8 cellular contexts compared by ENCODE assay signal in the genomic region with DNA sequence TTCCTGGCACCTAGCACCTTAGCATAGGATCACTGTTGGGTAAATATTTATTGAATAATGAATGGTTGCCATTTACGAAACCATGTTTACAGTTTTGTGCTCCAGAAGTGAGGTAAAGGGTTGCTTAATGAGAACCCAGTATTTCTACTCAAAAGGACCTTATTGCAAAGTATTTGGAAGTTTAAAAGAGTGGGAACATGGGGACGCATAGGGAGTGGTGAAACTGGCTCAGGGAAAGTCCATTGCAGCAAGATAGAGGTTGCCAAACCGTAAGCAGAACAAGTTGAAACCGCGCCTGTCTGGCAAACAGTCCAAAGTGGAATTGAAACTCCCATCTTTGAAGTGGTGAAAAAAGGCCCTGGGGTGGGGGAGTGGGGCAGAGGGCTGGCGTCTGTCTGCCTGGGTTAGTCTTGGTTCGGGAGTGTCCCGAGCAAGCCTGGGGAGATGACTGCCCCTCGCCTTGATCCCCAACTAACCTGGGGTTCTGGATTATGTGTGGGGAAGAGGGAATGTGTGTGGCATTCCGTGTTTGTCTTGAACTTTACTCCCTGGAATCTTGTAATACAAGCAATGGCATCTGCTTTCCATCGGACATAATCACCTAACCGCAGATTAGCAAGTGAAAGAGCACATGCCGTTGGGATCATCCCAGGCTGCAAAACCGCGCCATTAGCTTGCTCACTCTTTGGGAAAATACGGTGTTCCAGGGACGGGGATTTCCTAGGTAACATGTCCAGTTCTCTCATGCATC. TPM values are rescaled to one million over a fixed set of nuclear protein-coding genes. Genes with fewer than 3 reads are reported as not detected.
DNase-seq lines count a peak whose midpoint lies in the region; ATAC-seq, FAIRE-seq and TF ChIP-seq lines count a peak whose summit lies in the region.

No MANE protein-coding gene starts in this region.

- H3K27me3 Mint-ChIP-seq in activated T-helper 1 cell treated with anti-CD3 and anti-CD28 coated beads, Interleukin-12 subunit alpha, Interleukin-12 subunit beta, Interleukin-2, Interleukin-4 antibody, amounts not matched to agents 30 ng/mL and 10 ng/mL and 1 ng/mL, durations not matched to agents 14 hours and 24 hours and 36 hours (ENCODE audit: insufficient read depth), result peaks cover 11% of the 10 kb centered on the region

- ATAC-seq in HG02759 (IDR thresholded peaks at IDR 0.05; ENCODE audit: unreplicated experiment), result peak; percentile 54

- H3K27ac Mint-ChIP-seq in activated T-helper 1 cell treated with anti-CD3 and anti-CD28 coated beads, Interleukin-12 subunit alpha, Interleukin-12 subunit beta, Interleukin-2, Interleukin-4 antibody, amounts not matched to agents 30 ng/mL and 10 ng/mL and 1 ng/mL, durations not matched to agents 14 hours and 24 hours and 36 hours, result no peak overlapping the region

- CTCF ChIA-PET in BJ (lab: Yijun Ruan, JAX), result interaction anchor here (1.3 to 1.9 kb wide), 3 partner anchors 9 to 39 kb away, joined by 4 to 8 read pairs (median 5); no protein-coding TSS in a partner anchor

- H3K4me1 ChIP-seq in adrenal gland (replicated peaks in 1 of 2) (peaks cover 26 to 52% of the 10 kb centered on the region in 2 donors), kidney (ENCODE audit: control insufficient read depth in 1 of 2, insufficient read depth in 1 of 2, low read depth in 1 of 2, low read length in 2 of 2) (peaks cover 44 to 47% of the 10 kb centered on the region in 2 donors)

- H3K36me3 Mint-ChIP-seq in activated T-helper 1 cell treated with anti-CD3 and anti-CD28 coated beads, Interleukin-12 subunit alpha, Interleukin-12 subunit beta, Interleukin-2, Interleukin-4 antibody, amounts not matched to agents 30 ng/mL and 10 ng/mL and 1 ng/mL, durations not matched to agents 14 hours and 24 hours and 36 hours (ENCODE audit: low read depth), result no peaks in the 10 kb centered on the region

- WGBS in adrenal gland, 4 donors, result 63 to 78% (median 70%) methylated on average over 17 of the region's 17 CpGs

- FAIRE-seq in kidney (lab: Jason Lieb, UNC), result no peak

- intact Hi-C loops in adrenal gland (cut with DNase I) (no loop called here), kidney (cut with DNase I) (no loop called here)
- intact Hi-C loops in activated T-helper 1 cell treated with anti-CD3 and anti-CD28 coated beads, Interleukin-12 subunit alpha, Interleukin-12 subunit beta, Interleukin-2, Interleukin-4 antibody, amounts not matched to agents 30 ng/mL and 10 ng/mL and 1 ng/mL, durations not matched to agents 14 hours and 24 hours and 36 hours (cut with micrococcal nuclease), result no loop called here

- DNase-seq in BJ (ENCODE audit: low read depth) (peak; percentile 67), adrenal gland (peak in 5 of 7 donors; percentile 40 to 75 (median 49)), kidney (peak; percentile 75), substantia nigra (lab: John Stamatoyannopoulos, UW) (peak in 31 of 49 donors; percentile 5 to 62 (median 26)), NCI-H1930 (lab: John Stamatoyannopoulos, UW) (no peak), erythroblast (lab: John Stamatoyannopoulos, UW) (no peak)
- no peak for DNase-seq in activated T-helper 1 cell treated with anti-CD3 and anti-CD28 coated beads, Interleukin-12 subunit alpha, Interleukin-12 subunit beta, Interleukin-2, Interleukin-4 antibody, amounts not matched to agents 30 ng/mL and 10 ng/mL and 1 ng/mL, durations not matched to agents 14 hours and 24 hours and 36 hours (ENCODE audit: low spot score)

- H3K27ac ChIP-seq in adrenal gland (peak overlapping the region in 3 of 5 donors; percentile 79 to 87 (median 87)), kidney (ENCODE audit: low read depth in 2 of 2, low read length in 2 of 2) (peak overlapping the region; percentile 93 to 96), substantia nigra (ENCODE audit: low read depth, low read length, poor library complexity, severe bottlenecking) (peak overlapping the region; percentile 78)

- no peaks in the 10 kb centered on the region for H3K36me3 ChIP-seq in BJ (ENCODE audit: control insufficient read depth, insufficient read depth, low read length)
- no peaks in the 10 kb centered on the region for H3K36me3 ChIP-seq in adrenal gland (replicated peaks in 1 of 2)
- H3K36me3 ChIP-seq in kidney (ENCODE audit: control insufficient read depth in 1 of 2, insufficient read depth in 2 of 2, low read length in 2 of 2), result peaks cover 0 to 4% of the 10 kb centered on the region in 2 donors

- peaks cover 6% of the 10 kb centered on the region for H3K4me1 Mint-ChIP-seq in activated T-helper 1 cell treated with anti-CD3 and anti-CD28 coated beads, Interleukin-12 subunit alpha, Interleukin-12 subunit beta, Interleukin-2, Interleukin-4 antibody, amounts not matched to agents 30 ng/mL and 10 ng/mL and 1 ng/mL, durations not matched to agents 14 hours and 24 hours and 36 hours (ENCODE audit: low read depth)

- TF ChIP-seq CTCF in BJ (IDR thresholded peaks at IDR 0.05; ENCODE audit: insufficient read depth, low read depth, low read length) (no peak), adrenal gland (IDR thresholded peaks at IDR 0.05) (no peak), kidney (IDR thresholded peaks at IDR 0.05; ENCODE audit: borderline replicate concordance, extremely low read depth, insufficient read depth) (no peak)

- POLR2A ChIA-PET in BJ (lab: Charles Lee), result no interaction called here

- no peak overlapping the region for H3K4me3 Mint-ChIP-seq in activated T-helper 1 cell treated with anti-CD3 and anti-CD28 coated beads, Interleukin-12 subunit alpha, Interleukin-12 subunit beta, Interleukin-2, Interleukin-4 antibody, amounts not matched to agents 30 ng/mL and 10 ng/mL and 1 ng/mL, durations not matched to agents 14 hours and 24 hours and 36 hours

- TF ChIP-seq POLR2A in adrenal gland (IDR thresholded peaks at IDR 0.05) (no peak), erythroblast (IDR thresholded peaks at IDR 0.05; ENCODE audit: low read length) (no peak)

- peak overlapping the region in 1 of 2 donors; percentile 63 for H3K9ac ChIP-seq in kidney (ENCODE audit: low read length in 2 of 2)

- no peaks in the 10 kb centered on the region for H3K9me3 Mint-ChIP-seq in activated T-helper 1 cell treated with anti-CD3 and anti-CD28 coated beads, Interleukin-12 subunit alpha, Interleukin-12 subunit beta, Interleukin-2, Interleukin-4 antibody, amounts not matched to agents 30 ng/mL and 10 ng/mL and 1 ng/mL, durations not matched to agents 14 hours and 24 hours and 36 hours

- H3K27me3 ChIP-seq in BJ (ENCODE audit: control insufficient read depth, insufficient read depth, low read length) (no peaks in the 10 kb centered on the region), adrenal gland (no peaks in the 10 kb centered on the region)

- H3K4me3 ChIP-seq in BJ (ENCODE audit: low read depth, low read length) (peak overlapping the region; percentile 19; the same call in 1 of the 2 replicates), adrenal gland (no peak overlapping the region), kidney (ENCODE audit: low read length in 2 of 2) (peak overlapping the region; percentile 26 to 30)

- H3K9me3 ChIP-seq in adrenal gland (replicated peaks in 1 of 3) (no peaks in the 10 kb centered on the region), kidney (ENCODE audit: control insufficient read depth in 1 of 2, low read length in 2 of 2) (no peaks in the 10 kb centered on the region)

RNA-seq across cellular contexts. Expression of a gene that starts 7.2 kb away (rescaled TPM):
- polyA plus RNA-seq in BJ (2011; rRNA removed) (44.5 and 48.8 TPM in 2 replicates), adrenal gland (100 to 1,000 TPM in 2 of 3 donors, 10 to 100 TPM in 1; 52.2 to 263 (median 138) TPM), kidney (ENCODE audit: insufficient read depth, low read depth, low replicate concordance) (318 TPM)
- 22.3 and 25.7 TPM in 2 replicates for polyA minus RNA-seq in BJ (2011; rRNA and poly(A)+ RNA removed)
- total RNA-seq in adrenal gland (100 to 1,000 TPM; 302 to 536 (median 428) TPM), kidney (178 TPM)
- 0.15 and 0.44 TPM in 2 replicates for total RNA-seq in activated T-helper 1 cell treated with anti-CD3 and anti-CD28 coated beads, Interleukin-12 subunit alpha, Interleukin-12 subunit beta, Interleukin-2, Interleukin-4 antibody, amounts not matched to agents 30 ng/mL and 10 ng/mL and 1 ng/mL, durations not matched to agents 14 hours and 24 hours and 36 hours

Comparison
In these comparisons a context has a peak if more than half of its experiments do, and no peak if none do; other contexts are left out.
1. DNase-seq: peak in BJ (single experiment), adrenal gland (5 of 7), kidney (single experiment) and substantia nigra (31 of 49); none in NCI-H1930 (0 of 2), erythroblast (0 of 2) and activated T-helper 1 cell treated with anti-CD3 and anti-CD28 coated beads, Interleukin-12 subunit alpha, Interleukin-12 subunit beta, Interleukin-2, Interleukin-4 antibody, amounts not matched to agents 30 ng/mL and 10 ng/mL and 1 ng/mL, durations not matched to agents 14 hours and 24 hours and 36 hours (single experiment).
2. H3K4me3 ChIP-seq: peak in BJ (single experiment) and kidney (2 of 2); none in adrenal gland (0 of 4).
3. RNA of a gene that starts 7.2 kb away (total RNA-seq): 302 to 536 TPM in adrenal gland and 178 TPM in kidney (single experiment); 0.15 to 0.44 TPM in activated T-helper 1 cell treated with anti-CD3 and anti-CD28 coated beads, Interleukin-12 subunit alpha, Interleukin-12 subunit beta, Interleukin-2, Interleukin-4 antibody, amounts not matched to agents 30 ng/mL and 10 ng/mL and 1 ng/mL, durations not matched to agents 14 hours and 24 hours and 36 hours; every median in the first group is over 100 times any median in the second.
4. Peak in every context shown above with its lines, with median percentiles within 50 percentile points of each other: H3K27ac ChIP-seq.